Comparison of ENCODE assay signal across 9 cellular contexts in genomic region chr9:89461302-89461701, GRCh38. TPM values are rescaled to one million over a fixed set of nuclear protein-coding genes. Genes with fewer than 3 reads are reported as not detected.
DNase-seq lines count a peak whose midpoint lies in the region; ATAC-seq, FAIRE-seq and TF ChIP-seq lines count a peak whose summit lies in the region.
"Had no signal": no experiment of that assay in that cellular context is flagged by ENCODE, and none has a peak within 500 bp of the region (broad histone marks: within the 10 kb centered on the region; RNA-seq: fewer than 3 reads in every experiment).

No MANE protein-coding gene starts in this region.

- no peak for FAIRE-seq in astrocyte (lab: Jason Lieb, UNC)

- no peak for ATAC-seq in naive thymus-derived CD4-positive, alpha-beta T cell

- TF ChIP-seq CTCF in astrocyte (IDR thresholded peaks at IDR 0.05; ENCODE audit: insufficient read depth, low read depth, low read length) (no peak), lower leg skin (IDR thresholded peaks at IDR 0.05) (no peak)

- no peak overlapping the region for H3K27ac ChIP-seq in astrocyte (ENCODE audit: low read depth, low read length)
- H3K27ac ChIP-seq in naive thymus-derived CD4-positive, alpha-beta T cell (ENCODE audit: low read depth, low read length), result peak overlapping the region; percentile 61

- H3K36me3 ChIP-seq in astrocyte (ENCODE audit: insufficient read depth, low read length), result no peaks in the 10 kb centered on the region
- peaks cover 0 to 13% (median 3%) of the 10 kb centered on the region in 3 experiments for H3K36me3 ChIP-seq in naive thymus-derived CD4-positive, alpha-beta T cell (ENCODE audit: control insufficient read depth in 2 of 3, insufficient read depth in 3 of 3, low read length in 3 of 3)
- H3K36me3 ChIP-seq: Peyer's patch had no signal

- H3K9me3 Mint-ChIP-seq in astrocyte (ENCODE audit: unreplicated experiment), result no peaks in the 10 kb centered on the region
- H3K9me3 Mint-ChIP-seq in naive thymus-derived CD4-positive, alpha-beta T cell, result peaks cover 0 to 3% (median 0%) of the 10 kb centered on the region in 11 donors

- 74% methylated on average over 8 of the region's 8 CpGs for WGBS in lower leg skin, 2 donors

- H3K4me1 Mint-ChIP-seq in astrocyte (ENCODE audit: low read depth, unreplicated experiment), result peaks cover 27% of the 10 kb centered on the region
- peaks cover 79 to 99% (median 96%) of the 10 kb centered on the region in 7 donors for H3K4me1 Mint-ChIP-seq in naive thymus-derived CD4-positive, alpha-beta T cell

- H3K27me3 Mint-ChIP-seq in astrocyte (ENCODE audit: low read depth, unreplicated experiment), result peaks cover 4% of the 10 kb centered on the region
- no peaks in the 10 kb centered on the region for H3K27me3 Mint-ChIP-seq in naive thymus-derived CD4-positive, alpha-beta T cell

- H3K79me2 ChIP-seq in astrocyte (ENCODE audit: insufficient read depth, low read length), result no peaks in the 10 kb centered on the region

- no peak overlapping the region for H3K4me3 ChIP-seq in astrocyte (ENCODE audit: insufficient read depth, low read depth, low read length)
- no peak overlapping the region for H3K4me3 ChIP-seq in naive thymus-derived CD4-positive, alpha-beta T cell (ENCODE audit: low read length)
- H3K4me3 ChIP-seq in lower leg skin (ENCODE audit: low read depth, poor library complexity, severe bottlenecking), result no peak overlapping the region
- H3K4me3 ChIP-seq: Peyer's patch had no signal

- H4K20me1 ChIP-seq in astrocyte (ENCODE audit: insufficient read depth, low read length), result no peaks in the 10 kb centered on the region

- peak overlapping the region; percentile 75 for H3K4me2 ChIP-seq in astrocyte (ENCODE audit: low read length)

- no peak overlapping the region for H3K27ac Mint-ChIP-seq in astrocyte (ENCODE audit: unreplicated experiment)
- peak overlapping the region; percentile 65 to 99 (median 96) for H3K27ac Mint-ChIP-seq in naive thymus-derived CD4-positive, alpha-beta T cell

- H3K27me3 ChIP-seq in astrocyte (ENCODE audit: insufficient read depth, low read length), result peaks cover 2% of the 10 kb centered on the region
- no peaks in the 10 kb centered on the region for H3K27me3 ChIP-seq in naive thymus-derived CD4-positive, alpha-beta T cell (ENCODE audit: control insufficient read depth in 2 of 2, insufficient read depth in 2 of 2, low read length in 2 of 2)
- H3K27me3 ChIP-seq: Peyer's patch had no signal

- CTCF ChIA-PET in naive thymus-derived CD4-positive, alpha-beta T cell (lab: Charles Lee), result interaction anchor here (0.6 to 1.1 kb wide), 3 partner anchors 37 to 115 kb away, joined by 3 to 6 read pairs (median 4); no protein-coding TSS in a partner anchor

- H3K4me3 Mint-ChIP-seq in astrocyte (ENCODE audit: unreplicated experiment), result no peak overlapping the region
- peak overlapping the region; percentile 36 to 88 (median 60) for H3K4me3 Mint-ChIP-seq in naive thymus-derived CD4-positive, alpha-beta T cell

- H3K36me3 Mint-ChIP-seq in astrocyte (ENCODE audit: low read depth, unreplicated experiment), result peaks cover 2% of the 10 kb centered on the region
- peaks cover 5 to 41% (median 26%) of the 10 kb centered on the region in 5 donors for H3K36me3 Mint-ChIP-seq in naive thymus-derived CD4-positive, alpha-beta T cell

- DNase-seq in Daoy (ENCODE audit: low read depth), result peak; percentile 91
- DNase-seq in OCI-M1 (lab: John Stamatoyannopoulos, UW), result peak; percentile 30
- DNase-seq in astrocyte (ENCODE audit: low read depth), result peak; percentile 84
- DNase-seq in naive thymus-derived CD4-positive, alpha-beta T cell, result peak in 1 of 9 donors; percentile 49
- DNase-seq in NCI-H345 treated with DMSO at 0.1 percent for 48 hours (lab: John Stamatoyannopoulos, UW; ENCODE audit: unreplicated experiment), result no peak
- DNase-seq in DMS53 treated with DMSO at 0.1 percent for 48 hours (lab: John Stamatoyannopoulos, UW; ENCODE audit: unreplicated experiment), result no peak
- no peak for DNase-seq in GDM1 (lab: John Stamatoyannopoulos, UW)
- no peak for DNase-seq in lower leg skin (ENCODE audit: low spot score in 2 of 2)

- H2AFZ ChIP-seq in astrocyte (ENCODE audit: low read depth, low read length), result no peak overlapping the region

- H3K4me1 ChIP-seq in astrocyte (ENCODE audit: insufficient read depth, low read length), result peaks cover 7% of the 10 kb centered on the region
- H3K4me1 ChIP-seq in naive thymus-derived CD4-positive, alpha-beta T cell (ENCODE audit: control insufficient read depth in 2 of 2, insufficient read depth in 2 of 2, low read length in 2 of 2), result peaks cover 85 to 95% of the 10 kb centered on the region in 2 donors

- intact Hi-C loops in naive thymus-derived CD4-positive, alpha-beta T cell (cut with micrococcal nuclease), result loop anchor here (5.0 to 10.0 kb wide), 2 partner anchors 149 to 1903 kb away; partner anchors contain the start of genes AUH (in 1 of the 2) and CKS2 (in 1 of the 2)
- intact Hi-C loops in lower leg skin (cut with DNase I; ENCODE audit: low total_unique reads), result no loop called here

- no peaks in the 10 kb centered on the region for H3K9me3 ChIP-seq in astrocyte (ENCODE audit: insufficient read depth, low read depth, low read length)
- H3K9me3 ChIP-seq in naive thymus-derived CD4-positive, alpha-beta T cell (ENCODE audit: control insufficient read depth in 2 of 3, low read length in 3 of 3), result no peaks in the 10 kb centered on the region
- H3K9me3 ChIP-seq: Peyer's patch had no signal

- no peak for TF ChIP-seq POLR2A in lower leg skin (IDR thresholded peaks at IDR 0.05)

- no peak overlapping the region for H3K9ac ChIP-seq in astrocyte (ENCODE audit: low read length)

- POLR2A ChIA-PET in naive thymus-derived CD4-positive, alpha-beta T cell (lab: Charles Lee), result interaction anchor here (0.8 to 19.8 kb wide), 2 partner anchors 12 to 16 kb away, joined by 3 to 242 read pairs; no protein-coding TSS in a partner anchor

RNA-seq across cellular contexts. Expression of gene SEMA4D, which starts 36.6 kb away (rescaled TPM):
- total RNA-seq in Daoy (2014; rRNA removed; shearing (Covaris generic)), result 2.3 and 4.5 TPM in 2 replicates
- total RNA-seq in astrocyte (4.8 and 6.2 TPM in 2 replicates), lower leg skin (10 to 100 TPM; 31.1 to 59.2 (median 42.1) TPM)
- 100 to 1,000 TPM; 389 to 465 (median 460) TPM for total RNA-seq in naive thymus-derived CD4-positive, alpha-beta T cell
- polyA plus RNA-seq in naive thymus-derived CD4-positive, alpha-beta T cell, result 100 to 1,000 TPM; 114 to 268 TPM

Comparison
In these comparisons a context has a peak if more than half of its experiments do, and no peak if none do; other contexts are left out.
1. DNase-seq: peak in Daoy (single experiment), OCI-M1 (single experiment) and astrocyte (single experiment); none in NCI-H345 treated with DMSO at 0.1 percent for 48 hours (single experiment), DMS53 treated with DMSO at 0.1 percent for 48 hours (single experiment), GDM1 (single experiment) and lower leg skin (0 of 2).
2. RNA of gene SEMA4D, which starts 36.6 kb away (total RNA-seq): 389 to 465 TPM in naive thymus-derived CD4-positive, alpha-beta T cell; 31.1 to 59.2 TPM in lower leg skin, 4.8 to 6.2 TPM in astrocyte and 2.3 to 4.5 TPM in Daoy; every median in the first group is over 4 times any median in the second.